Comparison of ENCODE assay signal across 12 cellular contexts in genomic region chr1:156676450-156676819, GRCh38. TPM values are rescaled to one million over a fixed set of nuclear protein-coding genes. Genes with fewer than 3 reads are reported as not detected.
DNase-seq lines count a peak whose midpoint lies in the region; ATAC-seq, FAIRE-seq and TF ChIP-seq lines count a peak whose summit lies in the region.
"Had no signal": no experiment of that assay in that cellular context is flagged by ENCODE, and none has a peak within 500 bp of the region (broad histone marks: within the 10 kb centered on the region; RNA-seq: fewer than 3 reads in every experiment).

No MANE protein-coding gene starts in this region.

- H3K27ac Mint-ChIP-seq in WTC11 = no peak overlapping the region
- no peak overlapping the region for H3K27ac Mint-ChIP-seq in activated CD8-positive, alpha-beta memory T cell treated with anti-CD3 and anti-CD28 coated beads, Interleukin-2, amount 10 ng/mL, durations not matched to agents 7 days and 5 days

- H3K9me3 Mint-ChIP-seq in WTC11 = peaks cover 10% of the 10 kb centered on the region
- no peaks in the 10 kb centered on the region for H3K9me3 Mint-ChIP-seq in activated CD8-positive, alpha-beta memory T cell treated with anti-CD3 and anti-CD28 coated beads, Interleukin-2, amount 10 ng/mL, durations not matched to agents 7 days and 5 days (ENCODE audit: low read depth)

- peaks cover 21% of the 10 kb centered on the region for H3K36me3 Mint-ChIP-seq in WTC11
- no peaks in the 10 kb centered on the region for H3K36me3 Mint-ChIP-seq in activated CD8-positive, alpha-beta memory T cell treated with anti-CD3 and anti-CD28 coated beads, Interleukin-2, amount 10 ng/mL, durations not matched to agents 7 days and 5 days
- H3K36me3 Mint-ChIP-seq: CD4-positive, alpha-beta memory T cell had no signal

- intact Hi-C loops in heart left ventricle (cut with DNase I) = loop anchor here in 2 of 10 donors (5.0 kb wide), 2 partner anchors 49 to 174 kb away; partner anchors contain the start of gene MEF2D (in 1 of the 2)

- peak overlapping the region; percentile 51 for H2AFZ ChIP-seq in osteoblast (ENCODE audit: low read length)

- H3K27me3 ChIP-seq in AG04450 (ENCODE audit: control insufficient read depth, insufficient read depth, low read length) (peaks cover 12% of the 10 kb centered on the region), heart left ventricle (peaks cover 0 to 47% (median 0%) of the 10 kb centered on the region in 9 donors), osteoblast (ENCODE audit: insufficient read depth, low read length) (peaks cover 24% of the 10 kb centered on the region)
- H3K27me3 ChIP-seq: MG63 had no signal

- no peaks in the 10 kb centered on the region for H3K79me2 ChIP-seq in osteoblast (ENCODE audit: insufficient read depth, low read length)

- H3K27ac ChIP-seq in AG04450 (ENCODE audit: low read depth, low read length) = no peak overlapping the region
- peak overlapping the region; percentile 84 to 98 (median 91) for H3K27ac ChIP-seq in heart left ventricle
- H3K27ac ChIP-seq in osteoblast (ENCODE audit: low read depth, low read length) = no peak overlapping the region
- H3K27ac ChIP-seq: neutrophil had no signal

- DNase-seq in AG04450 (ENCODE audit: low read depth, low spot score) (no peak), WTC11 (ENCODE audit: low spot score) (no peak), heart left ventricle (peak in 1 of 5 donors; percentile 61), osteoblast (ENCODE audit: insufficient read length, low spot score, missing footprints) (no peak), RCC 7860 (ENCODE audit: low spot score) (no peak), NCI-H2029 treated with DMSO at 0.1 percent for 48 hours (lab: John Stamatoyannopoulos, UW) (no peak)
- DNase-seq in activated CD8-positive, alpha-beta memory T cell treated with anti-CD3 and anti-CD28 coated beads, Interleukin-2, amount 10 ng/mL, durations not matched to agents 7 days and 5 days = no peak
- DNase-seq in activated CD8-positive, alpha-beta memory T cell treated with anti-CD3 and anti-CD28 coated beads for 24 hours = no peak
- DNase-seq: CD4-positive, alpha-beta memory T cell; effector CD8-positive, alpha-beta T cell; MG63 had no signal

- H3K4me1 ChIP-seq in heart left ventricle (peaks cover 4 to 62% (median 40%) of the 10 kb centered on the region in 12 donors), osteoblast (ENCODE audit: insufficient read depth, low read length) (peaks cover 16% of the 10 kb centered on the region)

- H3K27me3 Mint-ChIP-seq in WTC11 (ENCODE audit: low read depth) = peaks cover 34% of the 10 kb centered on the region
- H3K27me3 Mint-ChIP-seq in activated CD8-positive, alpha-beta memory T cell treated with anti-CD3 and anti-CD28 coated beads, Interleukin-2, amount 10 ng/mL, durations not matched to agents 7 days and 5 days = peaks cover 93% of the 10 kb centered on the region

- H3K4me3 Mint-ChIP-seq in WTC11 = peak overlapping the region; percentile 76
- H3K4me3 Mint-ChIP-seq in activated CD8-positive, alpha-beta memory T cell treated with anti-CD3 and anti-CD28 coated beads, Interleukin-2, amount 10 ng/mL, durations not matched to agents 7 days and 5 days = no peak overlapping the region

- CTCF ChIA-PET in AG04450 (lab: Charles Lee) = interaction anchor here (0.5 to 8.4 kb wide), 16 partner anchors 11 to 252 kb away, joined by 3 to 204 read pairs (median 8); partner anchors contain the start of genes CRABP2 and METTL25B
- CTCF ChIA-PET in WTC11 (lab: Charles Lee) = interaction anchor here (0.6 to 13.4 kb wide), 29 partner anchors 8 to 466 kb away, joined by 3 to 437 read pairs (median 7); partner anchors contain the start of genes BCAN, CRABP2, HAPLN2 and HDGF
- CTCF ChIA-PET in activated CD8-positive, alpha-beta memory T cell treated with anti-CD3 and anti-CD28 coated beads, Interleukin-2, amount 10 ng/mL, durations not matched to agents 7 days and 5 days (lab: Charles Lee) = interaction anchor here (0.8 to 14.8 kb wide), 9 partner anchors 11 to 125 kb away, joined by 3 to 185 read pairs (median 12); partner anchors contain the start of gene CRABP2

- no peak for TF ChIP-seq CTCF in AG04450 (IDR thresholded peaks at IDR 0.05; ENCODE audit: low read depth, low read length)
- no peak for TF ChIP-seq CTCF in WTC11 (IDR thresholded peaks at IDR 0.05)
- TF ChIP-seq CTCF in heart left ventricle (IDR thresholded peaks at IDR 0.05) = no peak
- TF ChIP-seq CTCF in osteoblast (IDR thresholded peaks at IDR 0.05; ENCODE audit: extremely low read depth, low read depth, low read length) = no peak

- peaks cover 60% of the 10 kb centered on the region for H3K4me1 Mint-ChIP-seq in WTC11
- H3K4me1 Mint-ChIP-seq in activated CD8-positive, alpha-beta memory T cell treated with anti-CD3 and anti-CD28 coated beads, Interleukin-2, amount 10 ng/mL, durations not matched to agents 7 days and 5 days = peaks cover 7% of the 10 kb centered on the region

- H3K9me3 ChIP-seq in AG04450 (ENCODE audit: control insufficient read depth, insufficient read depth, low read length) = no peaks in the 10 kb centered on the region; the same call in 1 of the 2 replicates
- H3K9me3 ChIP-seq in heart left ventricle = no peaks in the 10 kb centered on the region
- H3K9me3 ChIP-seq in osteoblast (ENCODE audit: low read depth, low read length) = no peaks in the 10 kb centered on the region
- H3K9me3 ChIP-seq: MG63, neutrophil had no signal

- 2 to 6% (median 4%) methylated on average over 14 to 39 of the region's 39 CpGs; no CpG with 5 or more reads in 1 of the 4 donors for WGBS in heart left ventricle, 4 donors

- POLR2A ChIA-PET in AG04450 (lab: Yijun Ruan, JAX) = interaction anchor here (0.6 to 4.1 kb wide), 6 partner anchors 12 to 179 kb away, joined by 3 to 36 read pairs (median 6); partner anchors contain the start of genes ISG20L2 and METTL25B
- POLR2A ChIA-PET in WTC11 (lab: Charles Lee) = interaction anchor here (0.8 to 6.5 kb wide), 12 partner anchors 8 to 75 kb away, joined by 3 to 150 read pairs (median 10); partner anchors contain the start of genes CRABP2, HAPLN2, HDGF and METTL25B

- FAIRE-seq in RCC 7860 (lab: Jason Lieb, UNC) = no peak

- ATAC-seq in WTC11 (no peak), heart left ventricle (peak in 2 of 4 donors; percentile 23 to 33)
- no peak for ATAC-seq in activated CD8-positive, alpha-beta memory T cell treated with anti-CD3 and anti-CD28 coated beads, Interleukin-2, amount 10 ng/mL, durations not matched to agents 7 days and 5 days

- peaks cover 0 to 37% (median 25%) of the 10 kb centered on the region in 9 donors for H3K36me3 ChIP-seq in heart left ventricle
- H3K36me3 ChIP-seq in osteoblast (ENCODE audit: insufficient read depth, low read length) = no peaks in the 10 kb centered on the region
- H3K36me3 ChIP-seq: MG63, neutrophil had no signal

- H3K4me2 ChIP-seq in osteoblast (ENCODE audit: insufficient read depth, low read length) = peak overlapping the region; percentile 97

- H4K20me1 ChIP-seq in osteoblast (ENCODE audit: insufficient read depth, low read length) = no peaks in the 10 kb centered on the region

- H3K4me3 ChIP-seq in AG04450 (ENCODE audit: low read depth, low read length) (peak overlapping the region; percentile 64), heart left ventricle (peak overlapping the region; percentile 51 to 92 (median 70)), osteoblast (ENCODE audit: insufficient read depth, low read length) (peak overlapping the region; percentile 68)
- H3K4me3 ChIP-seq: MG63 had no signal

- no peak for TF ChIP-seq POLR2A in heart left ventricle (IDR thresholded peaks at IDR 0.05)

RNA-seq across cellular contexts. Expression of gene NES, which starts 0.8 kb away (rescaled TPM):
- polyA plus RNA-seq in AG04450 (2011; rRNA removed) (15.7 and 19.2 TPM in 2 replicates), heart left ventricle (100 to 1,000 TPM in 1 of 2 donors, 10 to 100 TPM in 1; 59.7 to 160 TPM)
- polyA minus RNA-seq in AG04450 (2011; rRNA and poly(A)+ RNA removed) = 18.7 and 20.4 TPM in 2 replicates
- total RNA-seq in WTC11 (2021) (103 to 127 TPM (median 104 TPM) in 3 replicates), heart left ventricle (100 to 1,000 TPM in 7 of 9 donors, 10 to 100 TPM in 2; 75.3 to 499 (median 158) TPM), osteoblast (0.36 and 1.5 TPM in 2 replicates)
- total RNA-seq in activated CD8-positive, alpha-beta memory T cell treated with anti-CD3 and anti-CD28 coated beads, Interleukin-2, amount 10 ng/mL, durations not matched to agents 7 days and 5 days = not detected
- total RNA-seq: CD4-positive, alpha-beta memory T cell had no signal
- polyA plus RNA-seq: CD4-positive, alpha-beta memory T cell had no signal

RNA-seq across cellular contexts. Expression of gene CRABP2, which starts 28.9 kb away (rescaled TPM):
- 12.8 and 15.5 TPM in 2 replicates for polyA plus RNA-seq in AG04450 (2011; rRNA removed)
- polyA minus RNA-seq in AG04450 (2011; rRNA and poly(A)+ RNA removed) = 5.4 and 5.8 TPM in 2 replicates
- 135 to 195 TPM (median 186 TPM) in 3 replicates for total RNA-seq in WTC11 (2021)
- 10 to 100 TPM in 1 of 9 donors, 1 to 10 TPM in 4, under 1 TPM in 1, not detected in 3; 0.80 to 11.4 (median 1.7) TPM for total RNA-seq in heart left ventricle
- polyA plus RNA-seq in heart left ventricle = 1 to 10 TPM in 1 of 2 donors, under 1 TPM in 1; 0.46 to 1.5 TPM
- 9.1 and 16.6 TPM in 2 replicates for total RNA-seq in osteoblast
- 1 to 10 TPM; 1.4 to 1.9 TPM for total RNA-seq in activated CD8-positive, alpha-beta memory T cell treated with anti-CD3 and anti-CD28 coated beads, Interleukin-2, amount 10 ng/mL, durations not matched to agents 7 days and 5 days

RNA-seq across cellular contexts. Expression of gene BCAN, which starts 34.5 kb away (rescaled TPM):
- polyA plus RNA-seq in AG04450 (2011; rRNA removed) = 0.05 TPM in 1 of 2 replicates, not detected in the other
- not detected in 2 replicates for polyA minus RNA-seq in AG04450 (2011; rRNA and poly(A)+ RNA removed)
- 2.5 to 3.7 TPM (median 3.6 TPM) in 3 replicates for total RNA-seq in WTC11 (2021)
- total RNA-seq in heart left ventricle = under 1 TPM in 4 of 9 donors, not detected in 5; 0.09 to 0.27 (median 0.15) TPM
- polyA plus RNA-seq in heart left ventricle = under 1 TPM; 0.10 to 0.15 TPM
- total RNA-seq in osteoblast = not detected in 2 replicates
- total RNA-seq in activated CD8-positive, alpha-beta memory T cell treated with anti-CD3 and anti-CD28 coated beads, Interleukin-2, amount 10 ng/mL, durations not matched to agents 7 days and 5 days = under 1 TPM in 1 of 2 experiments, not detected in 1; 0.07 TPM
- total RNA-seq: CD4-positive, alpha-beta memory T cell had no signal
- polyA plus RNA-seq: CD4-positive, alpha-beta memory T cell had no signal

RNA-seq across cellular contexts. Expression of gene METTL25B, which starts 51.8 kb away (rescaled TPM):
- polyA plus RNA-seq in AG04450 (2011; rRNA removed) = 7.9 and 8.3 TPM in 2 replicates
- 6.0 and 7.1 TPM in 2 replicates for polyA minus RNA-seq in AG04450 (2011; rRNA and poly(A)+ RNA removed)
- 32.0 to 41.0 TPM (median 37.9 TPM) in 3 replicates for total RNA-seq in WTC11 (2021)
- total RNA-seq in heart left ventricle = 10 to 100 TPM in 8 of 9 donors, 1 to 10 TPM in 1; 8.9 to 18.9 (median 15.0) TPM
- 10 to 100 TPM; 15.6 to 24.3 TPM for polyA plus RNA-seq in heart left ventricle
- 8.3 and 12.7 TPM in 2 replicates for total RNA-seq in osteoblast
- 10 to 100 TPM; 44.0 to 49.6 TPM for total RNA-seq in activated CD8-positive, alpha-beta memory T cell treated with anti-CD3 and anti-CD28 coated beads, Interleukin-2, amount 10 ng/mL, durations not matched to agents 7 days and 5 days

RNA-seq across cellular contexts. Expression of gene ISG20L2, which starts 52.1 kb away (rescaled TPM):
- polyA plus RNA-seq in AG04450 (2011; rRNA removed) = 25.6 and 29.1 TPM in 2 replicates
- 25.6 TPM in 2 replicates for polyA minus RNA-seq in AG04450 (2011; rRNA and poly(A)+ RNA removed)
- total RNA-seq in WTC11 (2021) = 37.2 to 43.8 TPM (median 42.2 TPM) in 3 replicates
- total RNA-seq in heart left ventricle = 10 to 100 TPM in 8 of 9 donors, 1 to 10 TPM in 1; 8.4 to 17.9 (median 12.8) TPM
- polyA plus RNA-seq in heart left ventricle = 10 to 100 TPM in 1 of 2 donors, 1 to 10 TPM in 1; 5.1 to 17.6 TPM
- 16.8 and 21.0 TPM in 2 replicates for total RNA-seq in osteoblast
- 10 to 100 TPM; 56.0 to 70.3 TPM for total RNA-seq in activated CD8-positive, alpha-beta memory T cell treated with anti-CD3 and anti-CD28 coated beads, Interleukin-2, amount 10 ng/mL, durations not matched to agents 7 days and 5 days

Comparison
In these comparisons a context has a peak if more than half of its experiments do, and no peak if none do; other contexts are left out.
1. H3K27ac ChIP-seq: peak in heart left ventricle (12 of 12); none in AG04450 (single experiment) and osteoblast (single experiment).
2. RNA of gene NES, which starts 0.8 kb away (total RNA-seq): 75.3 to 499 TPM in heart left ventricle and 103 to 127 TPM in WTC11; 0.36 to 1.5 TPM in osteoblast and not detected in activated CD8-positive, alpha-beta memory T cell treated with anti-CD3 and anti-CD28 coated beads, Interleukin-2, amount 10 ng/mL, durations not matched to agents 7 days and 5 days; every median in the first group is over 10 times any median in the second.
3. Peak in every context shown above with its lines, with median percentiles within 50 percentile points of each other: H3K4me3 ChIP-seq.